ENCODE assay signal across 9 cellular contexts in genomic region chr1:42319871-42320484, GRCh38. TPM values are rescaled to one million over a fixed set of nuclear protein-coding genes. Genes with fewer than 3 reads are reported as not detected.
DNase-seq lines count a peak whose midpoint lies in the region; ATAC-seq and TF ChIP-seq lines count a peak whose summit lies in the region.
"Had no signal": no experiment of that assay in that cellular context is flagged by ENCODE, and none has a peak within 500 bp of the region (broad histone marks: within the 10 kb centered on the region; RNA-seq: fewer than 3 reads in every experiment).

No MANE protein-coding gene starts in this region.

- peaks cover 24% of the 10 kb centered on the region for H3K36me3 Mint-ChIP-seq in activated T-helper 1 cell treated with anti-CD3 and anti-CD28 coated beads, Interleukin-12 subunit alpha, Interleukin-12 subunit beta, Interleukin-2, Interleukin-4 antibody, amounts not matched to agents 30 ng/mL and 10 ng/mL and 1 ng/mL, durations not matched to agents 14 hours and 24 hours and 36 hours (ENCODE audit: low read depth)

- intact Hi-C loops in activated T-helper 1 cell treated with anti-CD3 and anti-CD28 coated beads, Interleukin-12 subunit alpha, Interleukin-12 subunit beta, Interleukin-2, Interleukin-4 antibody, amounts not matched to agents 30 ng/mL and 10 ng/mL and 1 ng/mL, durations not matched to agents 14 hours and 24 hours and 36 hours (cut with micrococcal nuclease) = no loop called here
- intact Hi-C loops in left ventricle myocardium inferior (cut with micrococcal nuclease) = no loop called here
- intact Hi-C loops in stomach (cut with DNase I; ENCODE audit: low total_unique reads) = no loop called here
- intact Hi-C loops in lower leg skin (cut with DNase I; ENCODE audit: low total_unique reads) = no loop called here

- H3K27me3 Mint-ChIP-seq in activated T-helper 1 cell treated with anti-CD3 and anti-CD28 coated beads, Interleukin-12 subunit alpha, Interleukin-12 subunit beta, Interleukin-2, Interleukin-4 antibody, amounts not matched to agents 30 ng/mL and 10 ng/mL and 1 ng/mL, durations not matched to agents 14 hours and 24 hours and 36 hours (ENCODE audit: insufficient read depth) = no peaks in the 10 kb centered on the region

- H3K4me3 ChIP-seq in left ventricle myocardium inferior (peak overlapping the region; percentile 29), stomach (no peak overlapping the region), lower leg skin (ENCODE audit: low read depth, poor library complexity, severe bottlenecking) (no peak overlapping the region)

- H3K27me3 ChIP-seq in left ventricle myocardium inferior (ENCODE audit: low read depth) (no peaks in the 10 kb centered on the region), stomach (no peaks in the 10 kb centered on the region)

- TF ChIP-seq CTCF in left ventricle myocardium inferior (IDR thresholded peaks at IDR 0.05; ENCODE audit: borderline replicate concordance) = no peak
- no peak for TF ChIP-seq CTCF in stomach (IDR thresholded peaks at IDR 0.05)
- no peak for TF ChIP-seq CTCF in lower leg skin (IDR thresholded peaks at IDR 0.05)

- H3K9me3 ChIP-seq in left ventricle myocardium inferior (replicated peaks) (no peaks in the 10 kb centered on the region), stomach (no peaks in the 10 kb centered on the region)

- TF ChIP-seq POLR2A in stomach (IDR thresholded peaks at IDR 0.05) = no peak
- no peak for TF ChIP-seq POLR2A in lower leg skin (IDR thresholded peaks at IDR 0.05)

- no peaks in the 10 kb centered on the region for H3K36me3 ChIP-seq in left ventricle myocardium inferior
- H3K36me3 ChIP-seq in stomach = no peaks in the 10 kb centered on the region

- 30 to 42% (median 35%) methylated on average over 6 of the region's 6 CpGs for WGBS in stomach, 5 donors
- WGBS in lower leg skin, 2 donors = 67 to 71% methylated on average over 6 of the region's 6 CpGs

- no peak for ATAC-seq in GM18519 (IDR thresholded peaks at IDR 0.05; ENCODE audit: low FRiP score, unreplicated experiment)

- H3K27ac Mint-ChIP-seq in activated T-helper 1 cell treated with anti-CD3 and anti-CD28 coated beads, Interleukin-12 subunit alpha, Interleukin-12 subunit beta, Interleukin-2, Interleukin-4 antibody, amounts not matched to agents 30 ng/mL and 10 ng/mL and 1 ng/mL, durations not matched to agents 14 hours and 24 hours and 36 hours = peak overlapping the region; percentile 78

- TF ChIP-seq EP300 in stomach (IDR thresholded peaks at IDR 0.05) = no peak

- H3K9me3 Mint-ChIP-seq in activated T-helper 1 cell treated with anti-CD3 and anti-CD28 coated beads, Interleukin-12 subunit alpha, Interleukin-12 subunit beta, Interleukin-2, Interleukin-4 antibody, amounts not matched to agents 30 ng/mL and 10 ng/mL and 1 ng/mL, durations not matched to agents 14 hours and 24 hours and 36 hours = no peaks in the 10 kb centered on the region

- H3K4me1 Mint-ChIP-seq in activated T-helper 1 cell treated with anti-CD3 and anti-CD28 coated beads, Interleukin-12 subunit alpha, Interleukin-12 subunit beta, Interleukin-2, Interleukin-4 antibody, amounts not matched to agents 30 ng/mL and 10 ng/mL and 1 ng/mL, durations not matched to agents 14 hours and 24 hours and 36 hours (ENCODE audit: low read depth) = peaks cover 78% of the 10 kb centered on the region

- peak overlapping the region; percentile 60 for H3K4me3 Mint-ChIP-seq in activated T-helper 1 cell treated with anti-CD3 and anti-CD28 coated beads, Interleukin-12 subunit alpha, Interleukin-12 subunit beta, Interleukin-2, Interleukin-4 antibody, amounts not matched to agents 30 ng/mL and 10 ng/mL and 1 ng/mL, durations not matched to agents 14 hours and 24 hours and 36 hours

- H3K27ac ChIP-seq in left ventricle myocardium inferior (replicated peaks) (peak overlapping the region; percentile 80), stomach (peak overlapping the region in 3 of 5 donors; percentile 48 to 59 (median 53))

- peak; percentile 12 for DNase-seq in activated CD8-positive, alpha-beta memory T cell treated with anti-CD3 and anti-CD28 coated beads, Interleukin-2, amount 50 U/mL, for 1 hour (ENCODE audit: extremely low read depth)
- no peak for DNase-seq in activated CD8-positive, alpha-beta memory T cell treated with anti-CD3 and anti-CD28 coated beads, Interleukin-2, amount 50 U/mL, for 48 hours
- DNase-seq in activated T-helper 1 cell treated with anti-CD3 and anti-CD28 coated beads, Interleukin-12 subunit alpha, Interleukin-12 subunit beta, Interleukin-2, Interleukin-4 antibody, amounts not matched to agents 30 ng/mL and 10 ng/mL and 1 ng/mL, durations not matched to agents 14 hours and 24 hours and 36 hours (ENCODE audit: low spot score) = no peak
- DNase-seq in left ventricle myocardium inferior = no peak
- DNase-seq in stomach = no peak
- no peak for DNase-seq in GM03348 (ENCODE audit: low spot score)
- no peak for DNase-seq in lower leg skin (ENCODE audit: low spot score in 2 of 2)
- DNase-seq: NCI-H526 treated with DMSO at 0.1 percent for 48 hours had no signal

- H3K4me1 ChIP-seq in left ventricle myocardium inferior (peaks cover 92% of the 10 kb centered on the region), stomach (peaks cover 25 to 95% (median 67%) of the 10 kb centered on the region in 4 donors)

RNA-seq across cellular contexts. Expression of gene FOXJ3, which starts 15.1 kb away (rescaled TPM):
- 50.1 and 51.6 TPM in 2 replicates for total RNA-seq in activated T-helper 1 cell treated with anti-CD3 and anti-CD28 coated beads, Interleukin-12 subunit alpha, Interleukin-12 subunit beta, Interleukin-2, Interleukin-4 antibody, amounts not matched to agents 30 ng/mL and 10 ng/mL and 1 ng/mL, durations not matched to agents 14 hours and 24 hours and 36 hours
- total RNA-seq in left ventricle myocardium inferior (40.7 TPM), stomach (10 to 100 TPM; 10.1 to 57.3 (median 33.9) TPM), lower leg skin (10 to 100 TPM; 29.8 to 39.6 (median 35.9) TPM)
- 10 to 100 TPM in 2 of 3 donors, 1 to 10 TPM in 1; 8.3 to 13.4 (median 10.5) TPM for polyA plus RNA-seq in stomach
